In the genomic region with DNA sequence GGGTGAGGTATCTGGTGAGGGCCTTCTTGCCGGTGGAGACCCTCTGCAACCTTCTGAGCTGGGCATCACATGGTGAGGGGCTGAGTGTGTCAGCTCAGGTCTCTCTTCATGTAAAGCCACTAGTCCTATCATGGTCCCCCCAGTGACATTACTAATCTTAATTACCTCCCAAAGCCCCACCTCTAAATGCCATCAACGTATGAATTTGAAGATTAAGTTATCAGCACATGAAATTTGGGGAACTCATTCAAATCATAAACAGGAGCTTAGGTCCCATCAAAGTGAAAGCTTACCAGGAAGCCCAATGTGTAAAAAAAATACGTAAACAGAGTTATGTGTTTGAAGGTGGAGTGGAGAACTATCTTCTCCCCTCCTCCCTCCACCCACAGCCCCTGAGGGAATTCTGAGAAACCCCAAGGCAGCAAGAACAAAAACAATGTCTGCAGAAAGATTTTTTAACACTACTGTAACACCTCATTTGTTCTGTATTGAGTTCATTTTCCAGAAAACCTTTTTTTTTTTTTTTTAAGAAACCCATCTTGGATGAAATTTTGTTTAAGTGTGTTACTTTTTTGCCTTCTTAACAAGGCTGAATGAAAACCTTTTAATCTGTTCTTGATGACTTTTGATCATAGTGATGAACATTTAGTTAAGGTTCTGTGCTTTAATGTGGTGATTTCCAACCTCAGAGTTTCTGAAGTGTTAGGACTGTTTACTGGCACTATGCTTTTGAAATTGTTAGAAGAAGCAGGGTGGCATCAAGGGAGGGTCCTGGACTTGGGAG, we compare ENCODE assay signal across 11 cellular contexts. TPM values are rescaled to one million over a fixed set of nuclear protein-coding genes. Genes with fewer than 3 reads are reported as not detected.
A peak's percentile ranks its signal among the peaks of the same experiment; 100 is the strongest.
DNase-seq lines count a peak whose midpoint lies in the region; ATAC-seq and TF ChIP-seq lines count a peak whose summit lies in the region.
"Had no signal": no experiment of that assay in that cellular context is flagged by ENCODE, and none has a peak within 500 bp of the region (broad histone marks: within the 10 kb centered on the region; RNA-seq: fewer than 3 reads in every experiment).

No MANE protein-coding gene starts in this region.

- H3K27me3 ChIP-seq in colonic mucosa: no peaks in the 10 kb centered on the region

- H3K36me3 Mint-ChIP-seq in activated T-cell treated with anti-CD3 and anti-CD28 coated beads, Interleukin-2, amount 50 U/mL, for 72 hours (ENCODE audit: insufficient read depth in 2 of 2): peaks cover 6 to 8% of the 10 kb centered on the region in 2 donors

- H3K9me3 Mint-ChIP-seq in activated T-cell treated with anti-CD3 and anti-CD28 coated beads, Interleukin-2, amount 50 U/mL, for 72 hours: peaks cover 0 to 2% of the 10 kb centered on the region in 2 donors

- no peak overlapping the region for H3K27ac ChIP-seq in colonic mucosa

- H3K9me3 ChIP-seq in colonic mucosa: no peaks in the 10 kb centered on the region

- H3K27me3 Mint-ChIP-seq in activated T-cell treated with anti-CD3 and anti-CD28 coated beads, Interleukin-2, amount 50 U/mL, for 72 hours (ENCODE audit: low read depth): no peaks in the 10 kb centered on the region

- TF ChIP-seq CTCF in colonic mucosa (IDR thresholded peaks at IDR 0.05): no peak

- peak; percentile 38 to 52 for DNase-seq in activated CD4-positive, alpha-beta T cell treated with anti-CD3 and anti-CD28 coated beads for 4 hours
- no peak for DNase-seq in activated CD4-positive, alpha-beta T cell treated with anti-CD3 and anti-CD28 coated beads, Interleukin-2, amount 50 U/mL, for 1 hour
- peak; percentile 56 to 58 for DNase-seq in activated T-cell treated with anti-CD3 and anti-CD28 coated beads, Interleukin-2, amount 50 U/mL, for 72 hours
- peak in 2 of 3 experiments; percentile 17 to 28 for DNase-seq in stimulated activated CD4-positive, alpha-beta T cell treated with anti-CD3 and anti-CD28 coated beads, TNF-alpha, amount 100 ng/mL, for 4 hours (ENCODE audit: low read depth in 3 of 3)
- DNase-seq in putamen (ENCODE audit: low spot score) (no peak), HUDEP-2 (lab: John Stamatoyannopoulos, UW; ENCODE audit: unreplicated experiment in 76 of 76) (no peak), colonic mucosa (no peak)
- DNase-seq: hippocampal formation, NCI-H510A had no signal

- peak overlapping the region; percentile 56 to 76 for H3K4me3 Mint-ChIP-seq in activated T-cell treated with anti-CD3 and anti-CD28 coated beads, Interleukin-2, amount 50 U/mL, for 72 hours

- H3K27ac Mint-ChIP-seq in activated T-cell treated with anti-CD3 and anti-CD28 coated beads, Interleukin-2, amount 50 U/mL, for 72 hours: peak overlapping the region; percentile 96

- H3K4me1 ChIP-seq in colonic mucosa: peaks cover 5% of the 10 kb centered on the region

- H3K4me1 Mint-ChIP-seq in activated T-cell treated with anti-CD3 and anti-CD28 coated beads, Interleukin-2, amount 50 U/mL, for 72 hours (ENCODE audit: low read depth): peaks cover 96% of the 10 kb centered on the region

- peak; percentile 39 for ATAC-seq in HG02981 (IDR thresholded peaks at IDR 0.05; ENCODE audit: unreplicated experiment)
- peak; percentile 54 to 55 for ATAC-seq in activated T-cell treated with anti-CD3 and anti-CD28 coated beads, Interleukin-2, amount 50 U/mL, for 72 hours (replicated peaks in 1 of 2)

- H3K36me3 ChIP-seq in colonic mucosa: no peaks in the 10 kb centered on the region

- no peak overlapping the region for H3K9ac ChIP-seq in colonic mucosa (ENCODE audit: low read depth in 2 of 2, low read length in 2 of 2)

- intact Hi-C loops in colonic mucosa (cut with DNase I): no loop called here

- H3K4me3 ChIP-seq in colonic mucosa: no peak overlapping the region
- H3K4me3 ChIP-seq: skin epidermis had no signal

RNA-seq across cellular contexts. Expression of a gene that starts 19.1 kb away (rescaled TPM):
- 10 to 100 TPM; 69.0 to 69.5 TPM for total RNA-seq in activated T-cell treated with anti-CD3 and anti-CD28 coated beads, Interleukin-2, amount 50 U/mL, for 72 hours
- 10 to 100 TPM; 48.7 to 71.7 TPM for total RNA-seq in colonic mucosa

Comparison
In these comparisons a context has a peak if more than half of its experiments do, and no peak if none do; other contexts are left out.
1. DNase-seq: peak in activated CD4-positive, alpha-beta T cell treated with anti-CD3 and anti-CD28 coated beads for 4 hours (2 of 2), activated T-cell treated with anti-CD3 and anti-CD28 coated beads, Interleukin-2, amount 50 U/mL, for 72 hours (2 of 2) and stimulated activated CD4-positive, alpha-beta T cell treated with anti-CD3 and anti-CD28 coated beads, TNF-alpha, amount 100 ng/mL, for 4 hours (2 of 3); none in activated CD4-positive, alpha-beta T cell treated with anti-CD3 and anti-CD28 coated beads, Interleukin-2, amount 50 U/mL, for 1 hour (single experiment), putamen (single experiment), HUDEP-2 (0 of 76) and colonic mucosa (single experiment).